ENCODE assay signal across 18 cellular contexts in the genomic region with DNA sequence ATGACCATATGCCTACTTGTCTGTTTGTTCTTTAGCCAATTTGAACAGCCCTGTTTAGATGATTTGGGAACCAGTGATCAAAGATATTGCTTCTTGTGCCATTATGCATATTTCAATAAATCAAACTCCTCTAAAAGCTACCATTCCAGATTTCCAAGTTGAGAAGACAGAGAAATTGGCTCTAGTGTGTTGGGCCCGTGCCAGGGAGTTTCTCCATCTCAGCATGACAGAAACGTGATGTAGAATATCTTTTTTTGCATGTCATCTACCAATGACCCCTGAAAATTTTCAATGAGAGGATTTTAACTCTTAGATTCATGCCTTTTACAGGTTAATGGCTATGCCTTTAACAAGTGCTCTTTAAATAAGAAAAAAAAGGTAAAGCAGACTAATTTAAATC. TPM values are rescaled to one million over a fixed set of nuclear protein-coding genes. Genes with fewer than 3 reads are reported as not detected.
"Had no signal": no experiment of that assay in that cellular context is flagged by ENCODE, and none has a peak within 500 bp of the region (broad histone marks: within the 10 kb centered on the region; RNA-seq: fewer than 3 reads in every experiment).

No MANE protein-coding gene starts in this region.

- H3K4me1 ChIP-seq: parathyroid adenoma, right atrium auricular region had no signal

- H3K4me3 Mint-ChIP-seq: activated CD4-positive, alpha-beta memory T cell treated with anti-CD3 and anti-CD28 coated beads, Interleukin-2, amount 10 ng/mL, durations not matched to agents 7 days and 5 days; activated CD4-positive, alpha-beta T cell treated with anti-CD3 and anti-CD28 coated beads for 36 hours; activated naive CD4-positive, alpha-beta T cell treated with anti-CD3 and anti-CD28 coated beads, Interleukin-2, amount 10 ng/mL, durations not matched to agents 7 days and 5 days; activated T-cell treated with anti-CD3 and anti-CD28 coated beads, Interleukin-2, amount 50 U/mL, for 24 hours; naive B cell; T-cell had no signal

- H3K4me3 ChIP-seq: dorsolateral prefrontal cortex, right atrium auricular region, upper lobe of left lung had no signal

- H3K27me3 Mint-ChIP-seq: activated naive CD4-positive, alpha-beta T cell treated with anti-CD3 and anti-CD28 coated beads, Interleukin-2, amount 10 ng/mL, durations not matched to agents 7 days and 5 days had no signal

- H3K27ac ChIP-seq: dorsolateral prefrontal cortex, parathyroid adenoma, right atrium auricular region, upper lobe of left lung had no signal

- H3K36me3 Mint-ChIP-seq: activated naive CD4-positive, alpha-beta T cell treated with anti-CD3 and anti-CD28 coated beads, Interleukin-2, amount 10 ng/mL, durations not matched to agents 7 days and 5 days; naive B cell; T-cell had no signal

- H3K27me3 ChIP-seq: dorsolateral prefrontal cortex, right atrium auricular region, upper lobe of left lung had no signal

- H3K9me3 ChIP-seq: right atrium auricular region, SK-N-SH, upper lobe of left lung had no signal

- H3K4me2 ChIP-seq: SK-N-SH had no signal

- H3K27ac Mint-ChIP-seq: activated CD4-positive, alpha-beta memory T cell treated with anti-CD3 and anti-CD28 coated beads, Interleukin-2, amount 10 ng/mL, durations not matched to agents 7 days and 5 days; activated CD4-positive, alpha-beta T cell treated with anti-CD3 and anti-CD28 coated beads for 36 hours; activated naive CD4-positive, alpha-beta T cell treated with anti-CD3 and anti-CD28 coated beads, Interleukin-2, amount 10 ng/mL, durations not matched to agents 7 days and 5 days; activated T-cell treated with anti-CD3 and anti-CD28 coated beads, Interleukin-2, amount 50 U/mL, for 24 hours; naive B cell; T-cell had no signal

- ATAC-seq: activated CD4-positive, alpha-beta T cell treated with anti-CD3 and anti-CD28 coated beads for 36 hours; esophagus mucosa; T-cell had no signal

- H3K36me3 ChIP-seq: right atrium auricular region, upper lobe of left lung had no signal

- H3K9me2 ChIP-seq: SK-N-SH had no signal

- H3K4me1 Mint-ChIP-seq: activated CD4-positive, alpha-beta memory T cell treated with anti-CD3 and anti-CD28 coated beads, Interleukin-2, amount 10 ng/mL, durations not matched to agents 7 days and 5 days; activated CD4-positive, alpha-beta T cell treated with anti-CD3 and anti-CD28 coated beads for 36 hours; activated naive CD4-positive, alpha-beta T cell treated with anti-CD3 and anti-CD28 coated beads, Interleukin-2, amount 10 ng/mL, durations not matched to agents 7 days and 5 days; naive B cell; T-cell had no signal

- H3K79me2 ChIP-seq: parathyroid adenoma had no signal

- H2AFZ ChIP-seq: parathyroid adenoma had no signal

- DNase-seq: activated CD4-positive, alpha-beta memory T cell treated with anti-CD3 and anti-CD28 coated beads, Interleukin-2, amount 10 ng/mL, durations not matched to agents 7 days and 5 days; activated CD4-positive, alpha-beta T cell treated with anti-CD3 and anti-CD28 coated beads for 36 hours; activated naive CD4-positive, alpha-beta T cell treated with anti-CD3 and anti-CD28 coated beads, Interleukin-2, amount 10 ng/mL, durations not matched to agents 7 days and 5 days; activated T-cell treated with anti-CD3 and anti-CD28 coated beads, Interleukin-2, amount 50 U/mL, for 24 hours; dorsolateral prefrontal cortex; glutamatergic neuron; naive B cell; SK-N-SH; stimulated activated CD4-positive, alpha-beta T cell treated with anti-CD3 and anti-CD28 coated beads, Interleukin-4, amount 100 ng/mL, for 24 hours; stimulated activated naive CD4-positive, alpha-beta T cell; T-cell; T1000; upper lobe of left lung had no signal

- H3K9me3 Mint-ChIP-seq: activated CD4-positive, alpha-beta memory T cell treated with anti-CD3 and anti-CD28 coated beads, Interleukin-2, amount 10 ng/mL, durations not matched to agents 7 days and 5 days; activated naive CD4-positive, alpha-beta T cell treated with anti-CD3 and anti-CD28 coated beads, Interleukin-2, amount 10 ng/mL, durations not matched to agents 7 days and 5 days; activated T-cell treated with anti-CD3 and anti-CD28 coated beads, Interleukin-2, amount 50 U/mL, for 24 hours; naive B cell; T-cell had no signal

RNA-seq across cellular contexts. Expression of a gene that starts 50.7 kb away (rescaled TPM):
- total RNA-seq: activated CD4-positive, alpha-beta memory T cell treated with anti-CD3 and anti-CD28 coated beads, Interleukin-2, amount 10 ng/mL, durations not matched to agents 7 days and 5 days; activated CD4-positive, alpha-beta T cell treated with anti-CD3 and anti-CD28 coated beads for 36 hours; esophagus mucosa; lung microvascular endothelial cell; mononuclear cell; T-cell had no signal
